Comparison of ENCODE assay signal across 8 cellular contexts in the genomic region with DNA sequence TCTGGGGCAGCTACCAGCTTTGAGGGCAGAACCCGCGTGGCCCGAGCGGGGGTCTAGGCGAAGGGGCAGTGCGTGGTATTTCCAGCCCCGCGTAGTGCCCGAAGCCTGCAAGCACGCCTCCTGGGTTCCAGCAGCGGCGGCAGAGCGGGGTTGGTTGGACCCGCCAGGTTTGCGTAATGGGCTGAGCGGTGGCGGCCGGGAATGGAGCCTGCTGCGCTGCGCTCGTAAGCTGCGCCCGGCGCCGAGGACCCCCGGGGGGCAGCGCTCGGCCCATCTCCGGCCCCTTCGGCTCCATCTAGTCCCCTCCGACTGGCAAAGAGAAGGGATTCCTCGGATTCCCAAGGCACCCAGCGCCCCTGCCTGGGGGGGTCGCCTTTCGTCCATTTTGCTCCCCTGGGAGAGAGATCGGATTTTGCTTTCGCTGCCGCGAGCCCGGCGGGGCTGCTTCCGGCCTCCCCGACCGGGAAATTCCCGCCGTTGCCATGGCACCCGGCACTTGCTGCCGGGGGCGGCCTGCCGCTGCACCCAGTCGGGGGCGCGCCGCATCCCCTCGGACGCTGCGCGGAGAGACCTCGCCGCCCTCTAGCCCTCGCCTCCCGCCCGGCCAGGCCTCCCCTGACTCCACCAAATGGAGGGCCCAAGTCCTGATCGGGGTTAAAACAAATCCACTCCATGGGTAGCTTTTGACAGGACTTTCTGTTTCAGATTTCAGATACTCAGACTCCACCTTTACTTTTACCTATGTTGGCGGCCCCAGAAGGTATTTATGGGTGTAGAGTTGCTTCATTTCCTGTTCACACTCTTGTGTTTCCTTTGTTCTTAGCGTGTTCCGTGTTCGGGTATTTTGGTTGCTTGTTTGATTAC.
A peak's percentile ranks its signal among the peaks of the same experiment; 100 is the strongest.
DNase-seq lines count a peak whose midpoint lies in the region; ATAC-seq, FAIRE-seq and TF ChIP-seq lines count a peak whose summit lies in the region.
"Not testable (repeated sequence)": the region's sequence is repeated elsewhere in the genome, so short reads cannot be mapped to it uniquely, and the experiment has no call there.

No MANE protein-coding gene starts in this region.

- FAIRE-seq in pancreas (lab: Jason Lieb, UNC) = not testable (repeated sequence)

- peak; percentile 36 for DNase-seq in BE2C
- peak; percentile 65 for DNase-seq in SJCRH30
- DNase-seq in activated T-cell treated with anti-CD3 and anti-CD28 coated beads for 4 hours = peak; percentile 50
- peak; percentile 71 for DNase-seq in coronary artery (ENCODE audit: low spot score)
- DNase-seq in pancreas = peak; percentile 33 to 75 (median 54)
- DNase-seq in stimulated activated CD8-positive, alpha-beta memory T cell treated with anti-CD3 and anti-CD28 coated beads, Interleukin-4, amount 100 ng/mL, for 1 hour (ENCODE audit: low read depth in 2 of 2, low spot score in 1 of 2) = peak; percentile 27 to 45

- H3K27ac ChIP-seq in HUES6 (ENCODE audit: low read depth, low read length) (peak overlapping the region; percentile 62; the same call in 1 of the 2 replicates), SJCRH30 (peak overlapping the region; percentile 89), coronary artery (peak overlapping the region; percentile 84 to 91), pancreas (peak overlapping the region; percentile 70 to 91 (median 81))

- not testable (repeated sequence) for H3K27me3 ChIP-seq in BE2C; HUES6 (ENCODE audit: control insufficient read depth, insufficient read depth, low read length); SJCRH30; iPS-15b (ENCODE audit: control insufficient read depth, insufficient read depth, low read length); pancreas

- TF ChIP-seq CTCF in BE2C (IDR thresholded peaks at IDR 0.05; ENCODE audit: low read depth, low read length); coronary artery (IDR thresholded peaks at IDR 0.05); pancreas (IDR thresholded peaks at IDR 0.05): not testable (repeated sequence)

- ATAC-seq in pancreas = not testable (repeated sequence)

- 0% methylated on average over 5 to 39 of the region's 68 CpGs for WGBS in pancreas, 2 donors

- not testable (repeated sequence) for H3K4me1 ChIP-seq in BE2C; HUES6 (ENCODE audit: control insufficient read depth, insufficient read depth, low read length); SJCRH30; iPS-15b (ENCODE audit: control insufficient read depth, insufficient read depth, low read length); pancreas

- H3K36me3 ChIP-seq in BE2C; HUES6 (ENCODE audit: control insufficient read depth, insufficient read depth, low read length); SJCRH30; iPS-15b (ENCODE audit: control insufficient read depth, insufficient read depth, low read length); pancreas: not testable (repeated sequence)

- not testable (repeated sequence) for H3K9me3 ChIP-seq in BE2C; HUES6 (ENCODE audit: control insufficient read depth, insufficient read depth, low read depth, low read length); SJCRH30 (replicated peaks); iPS-15b (ENCODE audit: control insufficient read depth, insufficient read depth, low read length); pancreas

- H3K4me3 ChIP-seq in BE2C (ENCODE audit: low read depth, low read length) (peak overlapping the region; percentile 46), HUES6 (ENCODE audit: low read depth, low read length) (peak overlapping the region; percentile 59), SJCRH30 (peak overlapping the region; percentile 88), coronary artery (peak overlapping the region; percentile 70), iPS-15b (ENCODE audit: low read depth, low read length) (peak overlapping the region; percentile 35), pancreas (peak overlapping the region; percentile 29 to 56 (median 46))

- H3K9ac ChIP-seq in HUES6 (ENCODE audit: low read length) = peak overlapping the region; percentile 78
- not testable (repeated sequence) for H3K9ac ChIP-seq in iPS-15b (ENCODE audit: low read depth, low read length)

- intact Hi-C loops in pancreas (cut with DNase I) = not testable (repeated sequence)

Comparison
In these comparisons a context has a peak if more than half of its experiments do, and no peak if none do; other contexts are left out.
1. H3K4me3 ChIP-seq: peak in every context shown above with its lines; median percentile 88 in SJCRH30; 70 in coronary artery; 59 in HUES6; 46 in pancreas; 46 in BE2C; 35 in iPS-15b.